In genomic region chr2:119291588-119292167, GRCh38 we compare ENCODE assay signal across 8 cellular contexts.
"Had no signal": no experiment of that assay in that cellular context is flagged by ENCODE, and none has a peak within 500 bp of the region (broad histone marks: within the 10 kb centered on the region; RNA-seq: fewer than 3 reads in every experiment).

No MANE protein-coding gene starts in this region.

- H3K27ac Mint-ChIP-seq: activated naive CD8-positive, alpha-beta T cell treated with anti-CD3 and anti-CD28 coated beads for 36 hours; stimulated activated naive CD8-positive, alpha-beta T cell treated with anti-CD3 and anti-CD28 coated beads, Interleukin-15, Interleukin-2, amounts not matched to agents 100 ng/mL and 50 ng/mL, for 24 hours had no signal

- H3K4me3 ChIP-seq: gastrocnemius medialis, heart right ventricle, lung, sigmoid colon, spleen, thoracic aorta had no signal

- H3K27me3 Mint-ChIP-seq: activated naive CD8-positive, alpha-beta T cell treated with anti-CD3 and anti-CD28 coated beads for 36 hours; stimulated activated naive CD8-positive, alpha-beta T cell treated with anti-CD3 and anti-CD28 coated beads, Interleukin-15, Interleukin-2, amounts not matched to agents 100 ng/mL and 50 ng/mL, for 24 hours had no signal

- H3K36me3 ChIP-seq: gastrocnemius medialis, thoracic aorta had no signal

- H3K27me3 ChIP-seq: gastrocnemius medialis, heart right ventricle, sigmoid colon, spleen had no signal

- H3K27ac ChIP-seq: heart right ventricle, sigmoid colon, spleen, thoracic aorta had no signal

- H3K4me3 Mint-ChIP-seq: activated naive CD8-positive, alpha-beta T cell treated with anti-CD3 and anti-CD28 coated beads for 36 hours; stimulated activated naive CD8-positive, alpha-beta T cell treated with anti-CD3 and anti-CD28 coated beads, Interleukin-15, Interleukin-2, amounts not matched to agents 100 ng/mL and 50 ng/mL, for 24 hours had no signal

- H3K9me3 ChIP-seq: gastrocnemius medialis, heart right ventricle, sigmoid colon, spleen, thoracic aorta had no signal

- H3K9me3 Mint-ChIP-seq: activated naive CD8-positive, alpha-beta T cell treated with anti-CD3 and anti-CD28 coated beads for 36 hours; stimulated activated naive CD8-positive, alpha-beta T cell treated with anti-CD3 and anti-CD28 coated beads, Interleukin-15, Interleukin-2, amounts not matched to agents 100 ng/mL and 50 ng/mL, for 24 hours had no signal

- H3K36me3 Mint-ChIP-seq: activated naive CD8-positive, alpha-beta T cell treated with anti-CD3 and anti-CD28 coated beads for 36 hours had no signal

- DNase-seq: spleen had no signal

- H3K4me1 Mint-ChIP-seq: activated naive CD8-positive, alpha-beta T cell treated with anti-CD3 and anti-CD28 coated beads for 36 hours had no signal
